In genomic region chr2:28594369-28595108, GRCh38 we compare ENCODE assay signal across 8 cellular contexts.
DNase-seq lines count a peak whose midpoint lies in the region; ATAC-seq and TF ChIP-seq lines count a peak whose summit lies in the region.

No MANE protein-coding gene starts in this region.

- H3K27me3 ChIP-seq in kidney epithelial cell (ENCODE audit: control insufficient read depth, insufficient read depth, low read length), result no peaks in the 10 kb centered on the region

- peak; percentile 52 for DNase-seq in GF-D8 (lab: John Stamatoyannopoulos, UW)
- DNase-seq in NCI-H460 (ENCODE audit: extremely low read depth, low read depth), result peak; percentile 73
- DNase-seq in cerebellar cortex (ENCODE audit: low spot score), result peak; percentile 92
- peak; percentile 81 for DNase-seq in kidney epithelial cell (ENCODE audit: low read depth)
- peak; percentile 73 to 77 for DNase-seq in stimulated activated CD4-positive, alpha-beta T cell treated with anti-CD3 and anti-CD28 coated beads, Interleukin-15, amount 100 ng/mL, for 1 hour (ENCODE audit: low read depth in 1 of 2, low spot score in 1 of 2)

- no peaks in the 10 kb centered on the region for H3K36me3 ChIP-seq in kidney epithelial cell (ENCODE audit: control insufficient read depth, insufficient read depth, low read length)

- H3K4me3 ChIP-seq in kidney epithelial cell (ENCODE audit: low read depth, low read length), result no peak overlapping the region

- peak; percentile 83 for TF ChIP-seq CTCF in kidney epithelial cell (IDR thresholded peaks at IDR 0.05; ENCODE audit: insufficient read depth, low read length, poor library complexity, severe bottlenecking)

- peak; percentile 61 for ATAC-seq in HG03159 (IDR thresholded peaks at IDR 0.05; ENCODE audit: unreplicated experiment)
- peak; percentile 85 to 90 for ATAC-seq in activated CD4-positive, CD25-positive, alpha-beta regulatory T cell treated with anti-CD3 and anti-CD28 coated beads, Interleukin-2, amount 50 U/mL, for 24 hours
- no peak for ATAC-seq in HG03139 (IDR thresholded peaks at IDR 0.05; ENCODE audit: unreplicated experiment)
